ENCODE assay signal across 1 cellular context in the genomic region with DNA sequence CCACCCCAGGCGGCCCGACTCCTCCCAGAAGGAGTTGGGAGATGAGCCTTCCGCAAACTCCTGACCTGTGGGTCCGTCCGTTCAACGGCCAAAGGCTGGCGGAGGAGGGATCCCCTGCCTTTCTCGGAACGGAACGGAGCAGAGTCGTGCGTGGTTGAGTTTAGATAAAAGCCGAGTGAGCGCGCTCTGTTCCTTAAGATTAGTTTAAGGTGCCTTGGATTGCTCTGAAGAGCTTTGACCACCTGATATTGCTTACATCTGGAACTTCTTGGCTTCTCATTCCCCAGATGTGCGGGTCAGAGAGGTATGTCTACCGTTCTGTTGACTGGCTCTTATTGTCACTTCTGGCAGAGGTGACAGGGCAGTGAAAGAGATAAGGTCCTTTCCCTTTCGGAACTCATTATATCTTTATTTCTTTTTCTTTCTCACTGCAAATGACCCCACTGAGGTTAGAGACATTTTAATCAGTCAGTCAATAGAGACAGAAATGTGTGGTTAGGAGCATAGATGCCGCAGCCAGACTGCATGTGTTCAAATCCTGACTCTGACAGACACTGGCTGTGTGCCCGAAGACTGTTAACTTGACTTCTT.
TF ChIP-seq lines count a peak whose summit lies in the region.

A gene with protein sequence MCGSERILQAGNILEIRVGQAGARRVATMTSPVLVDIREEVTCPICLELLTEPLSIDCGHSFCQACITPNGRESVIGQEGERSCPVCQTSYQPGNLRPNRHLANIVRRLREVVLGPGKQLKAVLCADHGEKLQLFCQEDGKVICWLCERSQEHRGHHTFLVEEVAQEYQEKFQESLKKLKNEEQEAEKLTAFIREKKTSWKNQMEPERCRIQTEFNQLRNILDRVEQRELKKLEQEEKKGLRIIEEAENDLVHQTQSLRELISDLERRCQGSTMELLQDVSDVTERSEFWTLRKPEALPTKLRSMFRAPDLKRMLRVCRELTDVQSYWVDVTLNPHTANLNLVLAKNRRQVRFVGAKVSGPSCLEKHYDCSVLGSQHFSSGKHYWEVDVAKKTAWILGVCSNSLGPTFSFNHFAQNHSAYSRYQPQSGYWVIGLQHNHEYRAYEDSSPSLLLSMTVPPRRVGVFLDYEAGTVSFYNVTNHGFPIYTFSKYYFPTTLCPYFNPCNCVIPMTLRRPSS (plus strand): TSS at position 27 of the 591 bp plus-strand sequence. CDS start 261 bp downstream, at position 288.

TF ChIP-seq in K562, 482 proteins besides CTCF, POLR2A, EP300 and RAD21 (continued from another document and continues in another):
- TF ChIP-seq, protein P1, sequence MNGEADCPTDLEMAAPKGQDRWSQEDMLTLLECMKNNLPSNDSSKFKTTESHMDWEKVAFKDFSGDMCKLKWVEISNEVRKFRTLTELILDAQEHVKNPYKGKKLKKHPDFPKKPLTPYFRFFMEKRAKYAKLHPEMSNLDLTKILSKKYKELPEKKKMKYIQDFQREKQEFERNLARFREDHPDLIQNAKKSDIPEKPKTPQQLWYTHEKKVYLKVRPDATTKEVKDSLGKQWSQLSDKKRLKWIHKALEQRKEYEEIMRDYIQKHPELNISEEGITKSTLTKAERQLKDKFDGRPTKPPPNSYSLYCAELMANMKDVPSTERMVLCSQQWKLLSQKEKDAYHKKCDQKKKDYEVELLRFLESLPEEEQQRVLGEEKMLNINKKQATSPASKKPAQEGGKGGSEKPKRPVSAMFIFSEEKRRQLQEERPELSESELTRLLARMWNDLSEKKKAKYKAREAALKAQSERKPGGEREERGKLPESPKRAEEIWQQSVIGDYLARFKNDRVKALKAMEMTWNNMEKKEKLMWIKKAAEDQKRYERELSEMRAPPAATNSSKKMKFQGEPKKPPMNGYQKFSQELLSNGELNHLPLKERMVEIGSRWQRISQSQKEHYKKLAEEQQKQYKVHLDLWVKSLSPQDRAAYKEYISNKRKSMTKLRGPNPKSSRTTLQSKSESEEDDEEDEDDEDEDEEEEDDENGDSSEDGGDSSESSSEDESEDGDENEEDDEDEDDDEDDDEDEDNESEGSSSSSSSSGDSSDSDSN (IDR thresholded peaks at IDR 0.05; ENCODE audit: borderline replicate concordance in 1 of 2, low read depth in 2 of 2, low read length in 2 of 2): peak; percentile 90 to 96; a peak in 3 of 4 replicates
- TF ChIP-seq, protein P2, sequence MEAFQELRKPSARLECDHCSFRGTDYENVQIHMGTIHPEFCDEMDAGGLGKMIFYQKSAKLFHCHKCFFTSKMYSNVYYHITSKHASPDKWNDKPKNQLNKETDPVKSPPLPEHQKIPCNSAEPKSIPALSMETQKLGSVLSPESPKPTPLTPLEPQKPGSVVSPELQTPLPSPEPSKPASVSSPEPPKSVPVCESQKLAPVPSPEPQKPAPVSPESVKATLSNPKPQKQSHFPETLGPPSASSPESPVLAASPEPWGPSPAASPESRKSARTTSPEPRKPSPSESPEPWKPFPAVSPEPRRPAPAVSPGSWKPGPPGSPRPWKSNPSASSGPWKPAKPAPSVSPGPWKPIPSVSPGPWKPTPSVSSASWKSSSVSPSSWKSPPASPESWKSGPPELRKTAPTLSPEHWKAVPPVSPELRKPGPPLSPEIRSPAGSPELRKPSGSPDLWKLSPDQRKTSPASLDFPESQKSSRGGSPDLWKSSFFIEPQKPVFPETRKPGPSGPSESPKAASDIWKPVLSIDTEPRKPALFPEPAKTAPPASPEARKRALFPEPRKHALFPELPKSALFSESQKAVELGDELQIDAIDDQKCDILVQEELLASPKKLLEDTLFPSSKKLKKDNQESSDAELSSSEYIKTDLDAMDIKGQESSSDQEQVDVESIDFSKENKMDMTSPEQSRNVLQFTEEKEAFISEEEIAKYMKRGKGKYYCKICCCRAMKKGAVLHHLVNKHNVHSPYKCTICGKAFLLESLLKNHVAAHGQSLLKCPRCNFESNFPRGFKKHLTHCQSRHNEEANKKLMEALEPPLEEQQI (IDR thresholded peaks at IDR 0.05): peak; percentile 60; the same call in 1 of the 2 replicates
- TF ChIP-seq TEAD4 (IDR thresholded peaks at IDR 0.05; ENCODE audit: low read length) (peak; percentile 95), TEAD4 (CRISPR knock-in tag; IDR thresholded peaks at IDR 0.05; ENCODE audit: borderline replicate concordance) (no peak), MEF2A (IDR thresholded peaks at IDR 0.05; ENCODE audit: control insufficient read depth, low read depth, low read length) (peak; percentile 39; the same call in 1 of the 2 replicates), ARNT (IDR thresholded peaks at IDR 0.05) (peak; percentile 66 to 80; a peak in 2 of 4 replicates), DMBX1 (CRISPR knock-in tag; IDR thresholded peaks at IDR 0.05; ENCODE audit: borderline replicate concordance) (peak; percentile 55; the same call in 1 of the 2 replicates), KHSRP (IDR thresholded peaks at IDR 0.05) (no peak; the same call in 1 of the 2 replicates), MYC (IDR thresholded peaks at IDR 0.05; ENCODE audit: low read depth, low read length) (no peak), MYC (CRISPR knock-in tag; IDR thresholded peaks at IDR 0.05; ENCODE audit: borderline replicate concordance, low read depth) (no peak), SMAD4 (CRISPR knock-in tag; conservative IDR thresholded peaks at IDR 0.05) (peak; percentile 87), NR2C2 (CRISPR knock-in tag; IDR thresholded peaks at IDR 0.05) (no peak), NR2C2 (tag; IDR thresholded peaks at IDR 0.05) (0 out of 2 replicates have a peak, but pooled peaks have one; percentile 12), EGR1 (conservative IDR thresholded peaks at IDR 0.05) (peak; percentile 54; the same call in 1 of the 2 replicates), ZBTB7A (IDR thresholded peaks at IDR 0.05; ENCODE audit: borderline replicate concordance, control insufficient read depth, low read depth, low read length) (peak; percentile 59), MYBL2 (IDR thresholded peaks at IDR 0.05; ENCODE audit: low read depth) (peak; percentile 68), MYBL2 (CRISPR knock-in tag; IDR thresholded peaks at IDR 0.05; ENCODE audit: borderline replicate concordance) (no peak), BRD9 (IDR thresholded peaks at IDR 0.05; ENCODE audit: low read depth, partially characterized antibody) (peak; percentile 46), CBX8 (IDR thresholded peaks at IDR 0.05; ENCODE audit: borderline replicate concordance, extremely low read depth, low read depth, low read length, poor library complexity, severe bottlenecking) (no peak), ZBED1 (IDR thresholded peaks at IDR 0.05) (no peak; the same call in 1 of the 2 replicates), PYGO2 (tag; IDR thresholded peaks at IDR 0.05) (no peak), ZNF431 (CRISPR knock-in tag; IDR thresholded peaks at IDR 0.05) (no peak), RUNX1 (IDR thresholded peaks at IDR 0.05; ENCODE audit: low read depth) (0 out of 2 replicates have a peak, but pooled peaks have one; percentile 72), NR2C1 (IDR thresholded peaks at IDR 0.05) (peak; percentile 41; the same call in 1 of the 2 replicates), NR2C1 (tag; IDR thresholded peaks at IDR 0.05) (no peak; the same call in 1 of the 2 replicates), YBX1 (IDR thresholded peaks at IDR 0.05) (no peak), TBL1XR1 (IDR thresholded peaks at IDR 0.05; ENCODE audit: low read length in 2 of 2) (peak; percentile 74 to 93), CREM (IDR thresholded peaks at IDR 0.05; ENCODE audit: low read depth) (peak; percentile 78), GTF2F1 (IDR thresholded peaks at IDR 0.05; ENCODE audit: low read depth, low read length) (no peak), POLR2AphosphoS5 (IDR thresholded peaks at IDR 0.05; ENCODE audit: control insufficient read depth, insufficient read depth, low read depth, low read length) (peak; percentile 97), CCNT2 (IDR thresholded peaks at IDR 0.05; ENCODE audit: borderline replicate concordance, extremely low read depth, insufficient read length, low read depth, low read length) (peak; percentile 35), RNF2 (IDR thresholded peaks at IDR 0.05) (peak; percentile 90), XRCC5 (IDR thresholded peaks at IDR 0.05; ENCODE audit: low read depth, low read length) (peak; percentile 35; the same call in 1 of the 2 replicates), ZNF239 (CRISPR knock-in tag; IDR thresholded peaks at IDR 0.05) (no peak), PPARD (CRISPR knock-in tag; IDR thresholded peaks at IDR 0.05) (no peak), POLR2H (tag; IDR thresholded peaks at IDR 0.05; ENCODE audit: low read depth) (peak; percentile 59; the same call in 1 of the 2 replicates), FOS (IDR thresholded peaks at IDR 0.05; ENCODE audit: extremely low read depth, insufficient read length) (no peak), ZEB2 (IDR thresholded peaks at IDR 0.05) (peak; percentile 88)
- TF ChIP-seq, protein P3, sequence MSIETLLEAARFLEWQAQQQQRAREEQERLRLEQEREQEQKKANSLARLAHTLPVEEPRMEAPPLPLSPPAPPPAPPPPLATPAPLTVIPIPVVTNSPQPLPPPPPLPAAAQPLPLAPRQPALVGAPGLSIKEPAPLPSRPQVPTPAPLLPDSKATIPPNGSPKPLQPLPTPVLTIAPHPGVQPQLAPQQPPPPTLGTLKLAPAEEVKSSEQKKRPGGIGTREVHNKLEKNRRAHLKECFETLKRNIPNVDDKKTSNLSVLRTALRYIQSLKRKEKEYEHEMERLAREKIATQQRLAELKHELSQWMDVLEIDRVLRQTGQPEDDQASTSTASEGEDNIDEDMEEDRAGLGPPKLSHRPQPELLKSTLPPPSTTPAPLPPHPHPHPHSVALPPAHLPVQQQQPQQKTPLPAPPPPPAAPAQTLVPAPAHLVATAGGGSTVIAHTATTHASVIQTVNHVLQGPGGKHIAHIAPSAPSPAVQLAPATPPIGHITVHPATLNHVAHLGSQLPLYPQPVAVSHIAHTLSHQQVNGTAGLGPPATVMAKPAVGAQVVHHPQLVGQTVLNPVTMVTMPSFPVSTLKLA (conservative IDR thresholded peaks at IDR 0.05): peak in 1 of 2 experiments; percentile 55; a peak in 2 of 4 replicates
- TF ChIP-seq, protein P4, sequence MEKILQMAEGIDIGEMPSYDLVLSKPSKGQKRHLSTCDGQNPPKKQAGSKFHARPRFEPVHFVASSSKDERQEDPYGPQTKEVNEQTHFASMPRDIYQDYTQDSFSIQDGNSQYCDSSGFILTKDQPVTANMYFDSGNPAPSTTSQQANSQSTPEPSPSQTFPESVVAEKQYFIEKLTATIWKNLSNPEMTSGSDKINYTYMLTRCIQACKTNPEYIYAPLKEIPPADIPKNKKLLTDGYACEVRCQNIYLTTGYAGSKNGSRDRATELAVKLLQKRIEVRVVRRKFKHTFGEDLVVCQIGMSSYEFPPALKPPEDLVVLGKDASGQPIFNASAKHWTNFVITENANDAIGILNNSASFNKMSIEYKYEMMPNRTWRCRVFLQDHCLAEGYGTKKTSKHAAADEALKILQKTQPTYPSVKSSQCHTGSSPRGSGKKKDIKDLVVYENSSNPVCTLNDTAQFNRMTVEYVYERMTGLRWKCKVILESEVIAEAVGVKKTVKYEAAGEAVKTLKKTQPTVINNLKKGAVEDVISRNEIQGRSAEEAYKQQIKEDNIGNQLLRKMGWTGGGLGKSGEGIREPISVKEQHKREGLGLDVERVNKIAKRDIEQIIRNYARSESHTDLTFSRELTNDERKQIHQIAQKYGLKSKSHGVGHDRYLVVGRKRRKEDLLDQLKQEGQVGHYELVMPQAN (IDR thresholded peaks at IDR 0.05; ENCODE audit: borderline replicate concordance): no peak
- TF ChIP-seq, protein P5, sequence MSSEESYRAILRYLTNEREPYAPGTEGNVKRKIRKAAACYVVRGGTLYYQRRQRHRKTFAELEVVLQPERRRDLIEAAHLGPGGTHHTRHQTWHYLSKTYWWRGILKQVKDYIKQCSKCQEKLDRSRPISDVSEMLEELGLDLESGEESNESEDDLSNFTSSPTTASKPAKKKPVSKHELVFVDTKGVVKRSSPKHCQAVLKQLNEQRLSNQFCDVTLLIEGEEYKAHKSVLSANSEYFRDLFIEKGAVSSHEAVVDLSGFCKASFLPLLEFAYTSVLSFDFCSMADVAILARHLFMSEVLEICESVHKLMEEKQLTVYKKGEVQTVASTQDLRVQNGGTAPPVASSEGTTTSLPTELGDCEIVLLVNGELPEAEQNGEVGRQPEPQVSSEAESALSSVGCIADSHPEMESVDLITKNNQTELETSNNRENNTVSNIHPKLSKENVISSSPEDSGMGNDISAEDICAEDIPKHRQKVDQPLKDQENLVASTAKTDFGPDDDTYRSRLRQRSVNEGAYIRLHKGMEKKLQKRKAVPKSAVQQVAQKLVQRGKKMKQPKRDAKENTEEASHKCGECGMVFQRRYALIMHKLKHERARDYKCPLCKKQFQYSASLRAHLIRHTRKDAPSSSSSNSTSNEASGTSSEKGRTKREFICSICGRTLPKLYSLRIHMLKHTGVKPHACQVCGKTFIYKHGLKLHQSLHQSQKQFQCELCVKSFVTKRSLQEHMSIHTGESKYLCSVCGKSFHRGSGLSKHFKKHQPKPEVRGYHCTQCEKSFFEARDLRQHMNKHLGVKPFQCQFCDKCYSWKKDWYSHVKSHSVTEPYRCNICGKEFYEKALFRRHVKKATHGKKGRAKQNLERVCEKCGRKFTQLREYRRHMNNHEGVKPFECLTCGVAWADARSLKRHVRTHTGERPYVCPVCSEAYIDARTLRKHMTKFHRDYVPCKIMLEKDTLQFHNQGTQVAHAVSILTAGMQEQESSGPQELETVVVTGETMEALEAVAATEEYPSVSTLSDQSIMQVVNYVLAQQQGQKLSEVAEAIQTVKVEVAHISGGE (CRISPR knock-in tag; IDR thresholded peaks at IDR 0.05): peak in 1 of 3 experiments; percentile 71; a peak in 2 of 6 replicates
- TF ChIP-seq, protein P6, sequence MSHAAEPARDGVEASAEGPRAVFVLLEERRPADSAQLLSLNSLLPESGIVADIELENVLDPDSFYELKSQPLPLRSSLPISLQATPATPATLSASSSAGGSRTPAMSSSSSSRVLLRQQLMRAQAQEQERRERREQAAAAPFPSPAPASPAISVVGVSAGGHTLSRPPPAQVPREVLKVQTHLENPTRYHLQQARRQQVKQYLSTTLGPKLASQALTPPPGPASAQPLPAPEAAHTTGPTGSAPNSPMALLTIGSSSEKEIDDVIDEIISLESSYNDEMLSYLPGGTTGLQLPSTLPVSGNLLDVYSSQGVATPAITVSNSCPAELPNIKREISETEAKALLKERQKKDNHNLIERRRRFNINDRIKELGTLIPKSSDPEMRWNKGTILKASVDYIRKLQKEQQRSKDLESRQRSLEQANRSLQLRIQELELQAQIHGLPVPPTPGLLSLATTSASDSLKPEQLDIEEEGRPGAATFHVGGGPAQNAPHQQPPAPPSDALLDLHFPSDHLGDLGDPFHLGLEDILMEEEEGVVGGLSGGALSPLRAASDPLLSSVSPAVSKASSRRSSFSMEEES (CRISPR knock-in tag; IDR thresholded peaks at IDR 0.05): no peak
